ENCODE assay signal across 25 cellular contexts in genomic region chr13:74755065-74755464, GRCh38.
"Had no signal": no experiment of that assay in that cellular context is flagged by ENCODE, and none has a peak within 500 bp of the region (broad histone marks: within the 10 kb centered on the region; RNA-seq: fewer than 3 reads in every experiment).

No MANE protein-coding gene starts in this region.

- H3K4me1 ChIP-seq: esophagus muscularis mucosa, foreskin keratinocyte, gastroesophageal sphincter, heart right ventricle had no signal

- H3K27me3 Mint-ChIP-seq: activated CD4-positive, alpha-beta memory T cell treated with anti-CD3 and anti-CD28 coated beads for 36 hours; activated CD4-positive, alpha-beta T cell treated with anti-CD3 and anti-CD28 coated beads, Interleukin-2, amount 10 ng/mL, durations not matched to agents 24 days and 14 days; activated CD8-positive, alpha-beta memory T cell treated with anti-CD3 and anti-CD28 coated beads, Interleukin-2, amount 10 ng/mL, durations not matched to agents 7 days and 5 days; activated naive CD8-positive, alpha-beta T cell had no signal

- H3K27ac ChIP-seq: brain microvascular endothelial cell, esophagus muscularis mucosa, foreskin keratinocyte, gastroesophageal sphincter, heart right ventricle, VCaP had no signal

- H3K4me1 Mint-ChIP-seq: activated CD4-positive, alpha-beta T cell treated with anti-CD3 and anti-CD28 coated beads, Interleukin-2, amount 10 ng/mL, durations not matched to agents 24 days and 14 days; activated CD8-positive, alpha-beta memory T cell treated with anti-CD3 and anti-CD28 coated beads, Interleukin-2, amount 10 ng/mL, durations not matched to agents 7 days and 5 days had no signal

- H3K4me3 Mint-ChIP-seq: activated CD4-positive, alpha-beta memory T cell treated with anti-CD3 and anti-CD28 coated beads for 36 hours; activated CD4-positive, alpha-beta T cell treated with anti-CD3 and anti-CD28 coated beads, Interleukin-2, amount 10 ng/mL, durations not matched to agents 24 days and 14 days; activated CD8-positive, alpha-beta memory T cell treated with anti-CD3 and anti-CD28 coated beads, Interleukin-2, amount 10 ng/mL, durations not matched to agents 7 days and 5 days; activated CD8-positive, alpha-beta T cell treated with anti-CD3 and anti-CD28 coated beads, Interleukin-2, amount 10 ng/mL, durations not matched to agents 7 days and 5 days; activated naive CD8-positive, alpha-beta T cell; effector memory CD8-positive, alpha-beta T cell; WTC11 had no signal

- H3K27ac Mint-ChIP-seq: activated CD4-positive, alpha-beta memory T cell treated with anti-CD3 and anti-CD28 coated beads for 36 hours; activated CD4-positive, alpha-beta T cell treated with anti-CD3 and anti-CD28 coated beads, Interleukin-2, amount 10 ng/mL, durations not matched to agents 24 days and 14 days; activated CD8-positive, alpha-beta memory T cell treated with anti-CD3 and anti-CD28 coated beads, Interleukin-2, amount 10 ng/mL, durations not matched to agents 7 days and 5 days; activated CD8-positive, alpha-beta T cell treated with anti-CD3 and anti-CD28 coated beads, Interleukin-2, amount 10 ng/mL, durations not matched to agents 7 days and 5 days; activated naive CD8-positive, alpha-beta T cell; activated T-helper 2 cell treated with anti-CD3 and anti-CD28 coated beads, Interferon-gamma antibody, Interleukin-2, Interleukin-4, amounts not matched to agents 10 μg/mL and 5 μg/mL and 100 μg/mL, durations not matched to agents 14 hours and 24 hours and 36 hours; effector memory CD8-positive, alpha-beta T cell; WTC11 had no signal

- DNase-seq: activated CD4-positive, alpha-beta memory T cell treated with anti-CD3 and anti-CD28 coated beads for 36 hours; activated CD4-positive, alpha-beta T cell treated with anti-CD3 and anti-CD28 coated beads, Interleukin-2, amount 10 ng/mL, durations not matched to agents 24 days and 14 days; activated CD8-positive, alpha-beta memory T cell treated with anti-CD3 and anti-CD28 coated beads, Interleukin-2, amount 10 ng/mL, durations not matched to agents 7 days and 5 days; activated CD8-positive, alpha-beta memory T cell treated with anti-CD3 and anti-CD28 coated beads, Interleukin-2, amount 50 U/mL, for 4 hours; activated CD8-positive, alpha-beta T cell treated with anti-CD3 and anti-CD28 coated beads, Interleukin-2, amount 10 ng/mL, durations not matched to agents 7 days and 5 days; activated effector memory CD4-positive, alpha-beta T cell treated with anti-CD3 and anti-CD28 coated beads, Interleukin-2, amount 50 U/mL, for 16 hours; activated naive CD4-positive, alpha-beta T cell treated with anti-CD3 and anti-CD28 coated beads, Interleukin-2, amount 50 U/mL, for 16 hours; activated T-cell treated with anti-CD3 and anti-CD28 coated beads, Interleukin-2, amount 50 U/mL, for 1 hour; amniotic stem cell; anterior cingulate cortex; brain microvascular endothelial cell; cortex of kidney; dermis blood vessel endothelial cell; effector CD4-positive, alpha-beta T cell; effector memory CD8-positive, alpha-beta T cell; erythroblast; foreskin keratinocyte; heart right ventricle; T-helper 2 cell had no signal

- H3K36me3 ChIP-seq: brain microvascular endothelial cell, esophagus muscularis mucosa, gastroesophageal sphincter, heart right ventricle had no signal

- H3K27me3 ChIP-seq: brain microvascular endothelial cell, esophagus muscularis mucosa, foreskin keratinocyte, gastroesophageal sphincter, heart right ventricle had no signal

- H3K9me3 ChIP-seq: esophagus muscularis mucosa, gastroesophageal sphincter, heart right ventricle had no signal

- ATAC-seq: activated CD8-positive, alpha-beta memory T cell treated with anti-CD3 and anti-CD28 coated beads, Interleukin-2, amount 10 ng/mL, durations not matched to agents 7 days and 5 days; activated CD8-positive, alpha-beta T cell treated with anti-CD3 and anti-CD28 coated beads, Interleukin-2, amount 10 ng/mL, durations not matched to agents 7 days and 5 days; effector memory CD8-positive, alpha-beta T cell; foreskin keratinocyte; gastroesophageal sphincter; heart right ventricle; WTC11 had no signal

- H3K4me3 ChIP-seq: esophagus muscularis mucosa, gastroesophageal sphincter, heart right ventricle had no signal

- H3K36me3 Mint-ChIP-seq: activated CD4-positive, alpha-beta memory T cell treated with anti-CD3 and anti-CD28 coated beads for 36 hours; activated CD8-positive, alpha-beta memory T cell treated with anti-CD3 and anti-CD28 coated beads, Interleukin-2, amount 10 ng/mL, durations not matched to agents 7 days and 5 days; activated naive CD8-positive, alpha-beta T cell had no signal

- H3K9me3 Mint-ChIP-seq: activated CD4-positive, alpha-beta memory T cell treated with anti-CD3 and anti-CD28 coated beads for 36 hours; activated CD4-positive, alpha-beta T cell treated with anti-CD3 and anti-CD28 coated beads, Interleukin-2, amount 10 ng/mL, durations not matched to agents 24 days and 14 days; activated T-helper 2 cell treated with anti-CD3 and anti-CD28 coated beads, Interferon-gamma antibody, Interleukin-2, Interleukin-4, amounts not matched to agents 10 μg/mL and 5 μg/mL and 100 μg/mL, durations not matched to agents 14 hours and 24 hours and 36 hours; effector memory CD8-positive, alpha-beta T cell had no signal
